8 cellular contexts compared by ENCODE assay signal in the genomic region with DNA sequence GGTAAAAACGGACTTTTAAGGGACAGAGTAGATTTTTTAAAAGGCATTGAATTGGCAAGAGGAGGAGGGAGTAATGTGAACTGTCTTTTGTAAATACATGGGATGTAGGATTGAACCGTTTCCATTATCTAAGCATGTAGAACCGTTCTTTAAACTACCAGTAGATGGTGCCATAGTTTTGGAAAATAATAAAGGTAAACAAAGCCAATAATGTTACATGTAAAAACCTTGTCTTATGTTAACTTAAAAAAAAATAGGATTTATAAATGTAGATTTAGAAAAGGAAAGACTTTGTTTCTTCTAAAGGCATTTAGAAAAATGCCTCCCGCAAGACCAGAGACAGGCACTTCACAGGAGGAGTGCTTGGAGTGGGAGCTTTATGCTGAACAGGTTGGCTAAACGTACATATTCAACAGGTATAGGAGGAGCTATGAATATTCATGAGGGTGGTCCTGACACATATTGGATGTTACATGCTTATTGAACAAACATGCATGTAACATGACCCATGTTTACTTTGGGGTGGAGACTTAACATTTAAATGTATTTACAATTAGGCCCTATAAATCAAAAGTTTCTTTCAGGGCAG. TPM values are rescaled to one million over a fixed set of nuclear protein-coding genes. Genes with fewer than 3 reads are reported as not detected.
DNase-seq lines count a peak whose midpoint lies in the region; ATAC-seq, FAIRE-seq and TF ChIP-seq lines count a peak whose summit lies in the region.

No MANE protein-coding gene starts in this region.

- H3K4me1 ChIP-seq in Panc1 (ENCODE audit: control insufficient read depth, insufficient read depth, low read length), result no peaks in the 10 kb centered on the region

- TF ChIP-seq CTCF in Panc1 (IDR thresholded peaks at IDR 0.05), result peak; percentile 49; the same call in 1 of the 2 replicates

- H3K4me3 Mint-ChIP-seq in activated CD4-positive, alpha-beta memory T cell treated with anti-CD3 and anti-CD28 coated beads, Interleukin-2, amount 10 ng/mL, durations not matched to agents 7 days and 5 days, result no peak overlapping the region

- ATAC-seq in GM21423 (IDR thresholded peaks at IDR 0.05; ENCODE audit: unreplicated experiment) (peak; percentile 59), Panc1 (peak; percentile 89)

- DNase-seq in EL (peak; percentile 55), HS-5 (ENCODE audit: low read depth) (peak; percentile 22), Panc1 (ENCODE audit: low read depth, low spot score) (peak; percentile 48), middle frontal gyrus (ENCODE audit: extremely low spot score, low spot score) (peak; percentile 34), caudate nucleus (lab: John Stamatoyannopoulos, UW) (no peak)
- no peak for DNase-seq in activated CD4-positive, alpha-beta memory T cell treated with anti-CD3 and anti-CD28 coated beads, Interleukin-2, amount 10 ng/mL, durations not matched to agents 7 days and 5 days

- H3K27ac ChIP-seq in Panc1 (ENCODE audit: low read length), result no peak overlapping the region
- H3K27ac ChIP-seq in caudate nucleus (ENCODE audit: low read depth, low read length), result no peak overlapping the region

- H3K9me3 Mint-ChIP-seq in activated CD4-positive, alpha-beta memory T cell treated with anti-CD3 and anti-CD28 coated beads, Interleukin-2, amount 10 ng/mL, durations not matched to agents 7 days and 5 days, result no peaks in the 10 kb centered on the region

- FAIRE-seq in endometrium (lab: Jason Lieb, UNC), result peak; percentile 88

- no peaks in the 10 kb centered on the region for H3K36me3 ChIP-seq in Panc1 (ENCODE audit: control insufficient read depth, insufficient read depth, low read length)

- peaks cover 2% of the 10 kb centered on the region for H3K4me1 Mint-ChIP-seq in activated CD4-positive, alpha-beta memory T cell treated with anti-CD3 and anti-CD28 coated beads, Interleukin-2, amount 10 ng/mL, durations not matched to agents 7 days and 5 days

- H3K4me3 ChIP-seq in Panc1 (ENCODE audit: low read depth in 2 of 2, low read length in 2 of 2), result no peak overlapping the region

- BruUV-seq in Panc1 (replicated peaks; lab: Mats Ljungman, UMichigan), result no TSS peak

- no peaks in the 10 kb centered on the region for H3K36me3 Mint-ChIP-seq in activated CD4-positive, alpha-beta memory T cell treated with anti-CD3 and anti-CD28 coated beads, Interleukin-2, amount 10 ng/mL, durations not matched to agents 7 days and 5 days (ENCODE audit: low read depth)

- no peak overlapping the region for H3K27ac Mint-ChIP-seq in activated CD4-positive, alpha-beta memory T cell treated with anti-CD3 and anti-CD28 coated beads, Interleukin-2, amount 10 ng/mL, durations not matched to agents 7 days and 5 days

- CTCF ChIA-PET in Panc1 (lab: Charles Lee), result interaction anchor here (0.6 kb wide), 3 partner anchors 19 to 224 kb away, joined by 3 to 7 read pairs (median 3); no protein-coding TSS in a partner anchor
- CTCF ChIA-PET in activated CD4-positive, alpha-beta memory T cell treated with anti-CD3 and anti-CD28 coated beads, Interleukin-2, amount 10 ng/mL, durations not matched to agents 7 days and 5 days (lab: Charles Lee), result interaction anchor here (0.7 to 5.0 kb wide), 18 partner anchors 9 to 425 kb away, joined by 3 to 74 read pairs (median 6); no protein-coding TSS in a partner anchor

- no peaks in the 10 kb centered on the region for H3K27me3 ChIP-seq in Panc1 (ENCODE audit: control insufficient read depth, insufficient read depth, low read length)

- peaks cover 24% of the 10 kb centered on the region for H3K27me3 Mint-ChIP-seq in activated CD4-positive, alpha-beta memory T cell treated with anti-CD3 and anti-CD28 coated beads, Interleukin-2, amount 10 ng/mL, durations not matched to agents 7 days and 5 days

- H3K9me3 ChIP-seq in Panc1 (ENCODE audit: control insufficient read depth, insufficient read depth, low read depth, low read length), result no peaks in the 10 kb centered on the region

- POLR2A ChIA-PET in Panc1 (lab: Charles Lee), result no interaction called here
- POLR2A ChIA-PET in activated CD4-positive, alpha-beta memory T cell treated with anti-CD3 and anti-CD28 coated beads, Interleukin-2, amount 10 ng/mL, durations not matched to agents 7 days and 5 days (lab: Charles Lee), result interaction anchor here (1.3 to 1.7 kb wide), 2 partner anchors 41 to 133 kb away, joined by 3 to 5 read pairs; no protein-coding TSS in a partner anchor

- intact Hi-C loops in Panc1 (cut with micrococcal nuclease; ENCODE audit: unreplicated experiment), result loop anchor here (1.0 kb wide), 1 partner anchor 136 kb away; no protein-coding TSS in a partner anchor

- in situ Hi-C loops in Panc1 (cut with HindIII; ENCODE audit: low pct_unique_long_range_greater_than_20kb, low sequenced_read_pairs), result no loop called here

RNA-seq across cellular contexts. Expression of gene FAM241A, which starts 45.5 kb away (rescaled TPM):
- 0.90 TPM for total RNA-seq in Panc1 (2021; ENCODE audit: unreplicated experiment)
- 0.47 TPM for polyA plus RNA-seq in Panc1 (2012; ENCODE audit: insufficient read length)
- total RNA-seq in activated CD4-positive, alpha-beta memory T cell treated with anti-CD3 and anti-CD28 coated beads, Interleukin-2, amount 10 ng/mL, durations not matched to agents 7 days and 5 days, result 1 to 10 TPM; 1.2 to 1.4 TPM

Comparison
In these comparisons a context has a peak if more than half of its experiments do, and no peak if none do; other contexts are left out.
1. DNase-seq: peak in EL (single experiment), HS-5 (single experiment), Panc1 (single experiment) and middle frontal gyrus (single experiment); none in activated CD4-positive, alpha-beta memory T cell treated with anti-CD3 and anti-CD28 coated beads, Interleukin-2, amount 10 ng/mL, durations not matched to agents 7 days and 5 days (single experiment) and caudate nucleus (0 of 61).